ENCODE assay signal across 21 cellular contexts in genomic region chrX:112279940-112280339, GRCh38.
"Had no signal": no experiment of that assay in that cellular context is flagged by ENCODE, and none has a peak within 500 bp of the region (broad histone marks: within the 10 kb centered on the region; RNA-seq: fewer than 3 reads in every experiment).

No MANE protein-coding gene starts in this region.

- FAIRE-seq: endothelial cell of umbilical vein, frontal cortex had no signal

- H3K4me3 ChIP-seq: colonic mucosa, esophagus muscularis mucosa, gastroesophageal sphincter, heart left ventricle, hepatocyte, left lung, lower lobe of right lung, mucosa of descending colon had no signal

- H3K4me2 ChIP-seq: hepatocyte had no signal

- H3K4me1 ChIP-seq: colonic mucosa, esophagus muscularis mucosa, foreskin keratinocyte, gastroesophageal sphincter, heart left ventricle, left lung, lower lobe of right lung had no signal

- H2AFZ ChIP-seq: hepatocyte had no signal

- H3K79me2 ChIP-seq: hepatocyte had no signal

- H3K9me3 ChIP-seq: colonic mucosa, esophagus muscularis mucosa, gastroesophageal sphincter, heart left ventricle, left lung, lower lobe of right lung, mucosa of descending colon had no signal

- H3K27me3 ChIP-seq: colonic mucosa, esophagus muscularis mucosa, foreskin keratinocyte, gastroesophageal sphincter, hepatocyte, left lung had no signal

- DNase-seq: colonic mucosa; cortex of kidney; effector CD4-positive, alpha-beta T cell; effector memory CD4-positive, alpha-beta T cell; foreskin keratinocyte; heart left ventricle; hypothalamus; immature natural killer cell; islet precursor cell; left cardiac atrium; left lung; left ventricle myocardium superior; lower lobe of right lung; mesenchymal stem cell; mucosa of descending colon; naive B cell had no signal

- H3K36me3 ChIP-seq: colonic mucosa, esophagus muscularis mucosa, gastroesophageal sphincter, heart left ventricle, left lung, lower lobe of right lung had no signal

- H3K27ac ChIP-seq: colonic mucosa, esophagus muscularis mucosa, foreskin keratinocyte, gastroesophageal sphincter, heart left ventricle, hepatocyte, left lung, lower lobe of right lung had no signal

- ATAC-seq: foreskin keratinocyte, gastroesophageal sphincter, heart left ventricle, left cardiac atrium, left lung, left ventricle myocardium superior, lower lobe of right lung, mucosa of descending colon had no signal
